8 cellular contexts compared by ENCODE assay signal in the genomic region with DNA sequence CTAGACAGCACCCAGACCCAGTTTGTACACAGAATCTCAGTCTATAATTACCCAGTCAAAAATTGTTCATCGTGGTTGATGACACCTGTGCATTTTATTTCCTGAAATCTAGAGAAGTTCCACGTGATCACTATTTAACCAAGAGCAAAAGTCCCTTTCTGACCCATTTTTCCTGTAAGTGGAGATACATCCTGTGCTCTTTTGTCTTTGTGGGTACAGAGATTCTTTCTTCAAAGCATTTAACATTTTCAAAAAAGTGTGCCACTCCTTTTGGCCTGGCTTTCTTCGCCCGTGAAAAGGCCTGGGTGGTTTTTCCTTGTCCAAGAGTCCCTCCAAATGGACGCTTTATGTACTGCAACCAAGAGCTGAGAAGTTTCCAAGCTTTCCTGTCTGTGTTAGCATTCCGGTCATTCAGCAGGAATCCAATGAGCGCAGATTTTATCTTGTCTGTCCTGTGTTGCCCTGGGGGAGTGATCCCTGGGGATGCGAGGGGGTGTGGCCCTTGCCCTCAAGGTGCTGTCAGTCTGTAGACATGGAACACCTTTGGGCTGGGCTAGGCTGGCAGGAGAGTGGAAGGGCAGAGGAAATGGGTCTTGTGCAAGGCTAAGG.
A peak's percentile ranks its signal among the peaks of the same experiment; 100 is the strongest.
DNase-seq lines count a peak whose midpoint lies in the region; ATAC-seq, FAIRE-seq and TF ChIP-seq lines count a peak whose summit lies in the region.

No MANE protein-coding gene starts in this region.

- H3K23me2 ChIP-seq in H1 (ENCODE audit: low read depth, low read length): no peaks in the 10 kb centered on the region

- no peak overlapping the region for H2BK120ac ChIP-seq in H1 (replicated peaks; ENCODE audit: low read depth, low read length)

- FAIRE-seq in H1 (lab: Jason Lieb, UNC): peak; percentile 91

- CTCF ChIA-PET in H1 (lab: Charles Lee; ENCODE audit: partially characterized antibody): interaction anchor here (0.6 to 3.1 kb wide), 22 partner anchors 12 to 475 kb away, joined by 3 to 18 read pairs (median 4); no protein-coding TSS in a partner anchor

- H2AK5ac ChIP-seq in H1 (ENCODE audit: low read depth, low read length): no peak overlapping the region

- no peak for TF ChIP-seq EP300 in H1 (IDR thresholded peaks at IDR 0.05; ENCODE audit: borderline replicate concordance in 1 of 2, low read depth in 2 of 2, low read length in 2 of 2)

- H3K4me3 ChIP-seq in H1 (ENCODE audit: extremely low read depth in 1 of 4, insufficient read depth in 2 of 4, low read depth in 3 of 4, low read length in 4 of 4): no peak overlapping the region

- H4K20me1 ChIP-seq in H1 (replicated peaks in 1 of 2; ENCODE audit: control insufficient read depth in 1 of 2, insufficient read depth in 2 of 2, low read length in 2 of 2): no peaks in the 10 kb centered on the region

- 0 out of 2 replicates have a peak overlapping the region, but pooled peaks have one; percentile 30 for H2BK5ac ChIP-seq in H1 (ENCODE audit: low read depth, low read length)

- TF ChIP-seq RAD21 in H1 (IDR thresholded peaks at IDR 0.05 in 1 of 2, conservative IDR thresholded peaks at IDR 0.05 in 1 of 2; ENCODE audit: low read depth in 2 of 2, low read length in 2 of 2): peak; percentile 96 to 97

- H3K4me2 ChIP-seq in H1 (ENCODE audit: insufficient read depth in 1 of 2, low read depth in 2 of 2, low read length in 2 of 2): no peak overlapping the region

- peak; percentile 92 for ATAC-seq in stimulated activated naive CD8-positive, alpha-beta T cell treated with anti-CD3 and anti-CD28 coated beads, Interleukin-15, amount 100 ng/mL, for 72 hours
- ATAC-seq in HG03439 (IDR thresholded peaks at IDR 0.05; ENCODE audit: unreplicated experiment): no peak

- no peak overlapping the region for H3K27ac ChIP-seq in H1 (ENCODE audit: low read depth, low read length)

- no peaks in the 10 kb centered on the region for H3K4me1 ChIP-seq in H1 (replicated peaks in 1 of 4; ENCODE audit: control insufficient read depth in 3 of 4, insufficient read depth in 4 of 4, low read length in 3 of 4)

- H4K5ac ChIP-seq in H1 (ENCODE audit: insufficient read length, low read depth, low read length): no peak overlapping the region

- peak overlapping the region; percentile 88 to 89 for H3K27ac Mint-ChIP-seq in stimulated activated naive CD8-positive, alpha-beta T cell treated with anti-CD3 and anti-CD28 coated beads, Interleukin-15, amount 100 ng/mL, for 72 hours

- no peak overlapping the region for H2BK15ac ChIP-seq in H1 (ENCODE audit: low read length)

- H3K18ac ChIP-seq in H1 (ENCODE audit: extremely low read depth, low read length): no peak overlapping the region

- H3K79me2 ChIP-seq in H1 (ENCODE audit: control insufficient read depth in 1 of 2, insufficient read depth in 2 of 2, low read length in 2 of 2): no peaks in the 10 kb centered on the region

- peak; percentile 29 to 83 (median 82) for TF ChIP-seq CTCF in H1 (IDR thresholded peaks at IDR 0.05; ENCODE audit: control extremely low read depth in 1 of 3, insufficient read depth in 1 of 3, low read depth in 1 of 3, low read length in 3 of 3)

- POLR2A ChIA-PET in H1 (lab: Charles Lee; ENCODE audit: partially characterized antibody): no interaction called here

- H3K4me3 Mint-ChIP-seq in stimulated activated naive CD8-positive, alpha-beta T cell treated with anti-CD3 and anti-CD28 coated beads, Interleukin-15, amount 100 ng/mL, for 72 hours: peak overlapping the region; percentile 56 to 65

- peaks cover 81% of the 10 kb centered on the region for H3K4me1 Mint-ChIP-seq in stimulated activated naive CD8-positive, alpha-beta T cell treated with anti-CD3 and anti-CD28 coated beads, Interleukin-15, amount 100 ng/mL, for 72 hours

- H3K27me3 ChIP-seq in H1 (replicated peaks in 1 of 4; ENCODE audit: control insufficient read depth in 3 of 4, extremely low read depth in 1 of 4, insufficient read depth in 3 of 4, low read length in 3 of 4): no peaks in the 10 kb centered on the region

- peaks cover 0 to 3% of the 10 kb centered on the region in 2 experiments; a peak in 2 of 4 replicates for H3K9me3 ChIP-seq in H1 (ENCODE audit: insufficient read depth in 2 of 2, low read depth in 1 of 2, low read length in 1 of 2)

- no peak overlapping the region for H3K56ac ChIP-seq in H1 (replicated peaks; ENCODE audit: insufficient read length, low read depth, low read length)

- H2AFZ ChIP-seq in H1 (ENCODE audit: low read length): no peak overlapping the region

- WGBS in H1 (ENCODE audit: extremely low coverage in 1 of 2, insufficient coverage in 1 of 2, insufficient read length in 1 of 2, insufficient replicate concordance in 2 of 2, low coverage in 1 of 2, low lambda C conversion rate in 2 of 2, missing lambda C conversion rate in 1 of 2), 2 experiments: 61% methylated on average over 8 of the region's 8 CpGs; no CpG with 5 or more reads in 1 of the 2 experiments

- H4K8ac ChIP-seq in H1 (ENCODE audit: extremely low read depth, insufficient read depth, low read length): no peak overlapping the region

- H3K23ac ChIP-seq in H1 (ENCODE audit: insufficient read length): no peak overlapping the region

- no peak overlapping the region for H3K14ac ChIP-seq in H1 (ENCODE audit: insufficient read length)

- H4K91ac ChIP-seq in H1 (replicated peaks; ENCODE audit: insufficient read length, low read length): no peak overlapping the region

- no peak overlapping the region for H3K4ac ChIP-seq in H1 (replicated peaks; ENCODE audit: insufficient read length, low read depth, low read length)

- DNase-seq in NCI-H2029 treated with DMSO at 0.1 percent for 48 hours (lab: John Stamatoyannopoulos, UW) (peak; percentile 7), NCI-H2029 (lab: John Stamatoyannopoulos, UW) (no peak), NCI-H2196 (lab: John Stamatoyannopoulos, UW; ENCODE audit: unreplicated experiment) (peak; percentile 73), H1 (ENCODE audit: low read depth in 1 of 2, low spot score in 2 of 2) (peak; percentile 17 to 69), lung microvascular endothelial cell (ENCODE audit: low read depth in 2 of 2) (peak; percentile 73 to 74)
- peak; percentile 68 for DNase-seq in activated CD8-positive, alpha-beta memory T cell treated with anti-CD3 and anti-CD28 coated beads for 24 hours
- DNase-seq in stimulated activated naive CD8-positive, alpha-beta T cell treated with anti-CD3 and anti-CD28 coated beads, Interleukin-15, amount 100 ng/mL, for 72 hours: peak; percentile 38 to 55

- H3K79me1 ChIP-seq in H1 (ENCODE audit: low read depth, low read length): no peaks in the 10 kb centered on the region

- no peak overlapping the region for H3K9ac ChIP-seq in H1 (replicated peaks in 1 of 4; ENCODE audit: extremely low read depth in 1 of 4, low read depth in 3 of 4, low read length in 3 of 4)

- H2BK20ac ChIP-seq in H1 (ENCODE audit: low read length): 0 out of 2 replicates have a peak overlapping the region, but pooled peaks have one; percentile 8

- TF ChIP-seq POLR2A in H1 (IDR thresholded peaks at IDR 0.05; ENCODE audit: control extremely low read depth in 1 of 2, low read depth in 2 of 2, low read length in 2 of 2): no peak

- no peaks in the 10 kb centered on the region for H3K36me3 ChIP-seq in H1 (ENCODE audit: control insufficient read depth in 2 of 4, insufficient read depth in 4 of 4, low read length in 3 of 4)

- no peaks in the 10 kb centered on the region for H3K27me3 Mint-ChIP-seq in stimulated activated naive CD8-positive, alpha-beta T cell treated with anti-CD3 and anti-CD28 coated beads, Interleukin-15, amount 100 ng/mL, for 72 hours

- H3K9me3 Mint-ChIP-seq in stimulated activated naive CD8-positive, alpha-beta T cell treated with anti-CD3 and anti-CD28 coated beads, Interleukin-15, amount 100 ng/mL, for 72 hours: peaks cover 0 to 8% of the 10 kb centered on the region in 2 donors

- H2BK12ac ChIP-seq in H1 (ENCODE audit: low read depth, low read length): peak overlapping the region; percentile 55; the same call in 1 of the 2 replicates

TF ChIP-seq in H1, 55 proteins besides CTCF, POLR2A, EP300 and RAD21:
- TF ChIP-seq JUND (IDR thresholded peaks at IDR 0.05; ENCODE audit: low read length) (no peak), POU5F1 (IDR thresholded peaks at IDR 0.05; ENCODE audit: low read depth, low read length) (no peak), TAF1 (IDR thresholded peaks at IDR 0.05; ENCODE audit: low read depth, low read length) (no peak)
